In genomic region chr7:111499027-111499426, GRCh38 we compare ENCODE assay signal across 13 cellular contexts.
A peak's percentile ranks its signal among the peaks of the same experiment; 100 is the strongest.
DNase-seq lines count a peak whose midpoint lies in the region; ATAC-seq and TF ChIP-seq lines count a peak whose summit lies in the region.
"Had no signal": no experiment of that assay in that cellular context is flagged by ENCODE, and none has a peak within 500 bp of the region (broad histone marks: within the 10 kb centered on the region; RNA-seq: fewer than 3 reads in every experiment).

No MANE protein-coding gene starts in this region.

- peak; percentile 92 for ATAC-seq in Panc1
- ATAC-seq in stimulated activated effector memory CD8-positive, alpha-beta T cell treated with anti-CD3 and anti-CD28 coated beads, Interleukin-12 subunit alpha, Interleukin-12 subunit beta, amount 100 ng/mL, for 72 hours: peak; percentile 81
- ATAC-seq: pancreas had no signal

- H3K27me3 Mint-ChIP-seq in activated naive CD4-positive, alpha-beta T cell treated with anti-CD3 and anti-CD28 coated beads, Interleukin-2, amount 10 ng/mL, durations not matched to agents 7 days and 5 days: no peaks in the 10 kb centered on the region
- H3K27me3 Mint-ChIP-seq: activated naive CD8-positive, alpha-beta T cell treated with anti-CD3 and anti-CD28 coated beads, Interleukin-2, amount 10 ng/mL, durations not matched to agents 7 days and 5 days had no signal

- CTCF ChIA-PET in activated naive CD4-positive, alpha-beta T cell treated with anti-CD3 and anti-CD28 coated beads, Interleukin-2, amount 10 ng/mL, durations not matched to agents 7 days and 5 days (lab: Charles Lee): no interaction called here
- CTCF ChIA-PET in Panc1 (lab: Charles Lee): no interaction called here

- BruUV-seq in Panc1 (replicated peaks; lab: Mats Ljungman, UMichigan): no TSS peak

- 49 to 61% (median 50%) methylated on average over 3 of the region's 3 CpGs for WGBS in ovary, 3 donors

- H3K36me3 Mint-ChIP-seq in activated naive CD4-positive, alpha-beta T cell treated with anti-CD3 and anti-CD28 coated beads, Interleukin-2, amount 10 ng/mL, durations not matched to agents 7 days and 5 days: no peaks in the 10 kb centered on the region
- H3K36me3 Mint-ChIP-seq in stimulated activated effector memory CD8-positive, alpha-beta T cell treated with anti-CD3 and anti-CD28 coated beads, Interleukin-12 subunit alpha, Interleukin-12 subunit beta, amount 100 ng/mL, for 72 hours: no peaks in the 10 kb centered on the region

- POLR2A ChIA-PET in Panc1 (lab: Charles Lee): interaction anchor here (0.7 kb wide), 1 partner anchor 256 kb away, joined by 7 read pairs; no protein-coding TSS in a partner anchor

- peak; percentile 12 for DNase-seq in activated naive CD4-positive, alpha-beta T cell treated with anti-CD3 and anti-CD28 coated beads, Interleukin-2, amount 50 U/mL, for 16 hours
- no peak for DNase-seq in activated naive CD4-positive, alpha-beta T cell treated with anti-CD3 and anti-CD28 coated beads, Interleukin-2, amount 10 ng/mL, durations not matched to agents 7 days and 5 days
- DNase-seq in Panc1 (ENCODE audit: low read depth, low spot score) (peak; percentile 80), fibroblast of gingiva (ENCODE audit: low read depth) (peak; percentile 1), ovary (no peak), posterior vena cava (ENCODE audit: low spot score) (no peak), T-helper 9 cell (no peak)
- no peak for DNase-seq in stimulated activated effector memory CD8-positive, alpha-beta T cell treated with anti-CD3 and anti-CD28 coated beads, Interleukin-12 subunit alpha, Interleukin-12 subunit beta, amount 100 ng/mL, for 72 hours (ENCODE audit: low spot score in 2 of 2)
- DNase-seq: activated naive CD8-positive, alpha-beta T cell treated with anti-CD3 and anti-CD28 coated beads, Interleukin-2, amount 10 ng/mL, durations not matched to agents 7 days and 5 days; NCI-H1694 treated with DMSO at 0.1 percent for 48 hours; pancreas had no signal

- H3K9me3 ChIP-seq in Panc1 (ENCODE audit: control insufficient read depth, insufficient read depth, low read depth, low read length) (no peaks in the 10 kb centered on the region), ovary (no peaks in the 10 kb centered on the region)
- H3K9me3 ChIP-seq: pancreas had no signal

- H3K27me3 ChIP-seq in Panc1 (ENCODE audit: control insufficient read depth, insufficient read depth, low read length) (no peaks in the 10 kb centered on the region), ovary (no peaks in the 10 kb centered on the region)
- H3K27me3 ChIP-seq: BLaER1, pancreas, tibial nerve had no signal

- H3K36me3 ChIP-seq in Panc1 (ENCODE audit: control insufficient read depth, insufficient read depth, low read length) (no peaks in the 10 kb centered on the region), ovary (no peaks in the 10 kb centered on the region)
- H3K36me3 ChIP-seq: BLaER1, pancreas had no signal

- no peaks in the 10 kb centered on the region for H3K4me1 ChIP-seq in Panc1 (ENCODE audit: control insufficient read depth, insufficient read depth, low read length)
- H3K4me1 ChIP-seq in ovary (ENCODE audit: insufficient read depth): no peaks in the 10 kb centered on the region
- H3K4me1 ChIP-seq: BLaER1, pancreas, tibial nerve had no signal

- H3K9me3 Mint-ChIP-seq in activated naive CD4-positive, alpha-beta T cell treated with anti-CD3 and anti-CD28 coated beads, Interleukin-2, amount 10 ng/mL, durations not matched to agents 7 days and 5 days: peaks cover 3% of the 10 kb centered on the region
- H3K9me3 Mint-ChIP-seq in stimulated activated effector memory CD8-positive, alpha-beta T cell treated with anti-CD3 and anti-CD28 coated beads, Interleukin-12 subunit alpha, Interleukin-12 subunit beta, amount 100 ng/mL, for 72 hours: no peaks in the 10 kb centered on the region

- intact Hi-C loops in Panc1 (cut with micrococcal nuclease; ENCODE audit: unreplicated experiment): no loop called here
- intact Hi-C loops in ovary (cut with DNase I): no loop called here
- intact Hi-C loops in posterior vena cava (cut with DNase I): no loop called here

- no peak overlapping the region for H3K4me3 ChIP-seq in Panc1 (ENCODE audit: low read depth in 2 of 2, low read length in 2 of 2)
- no peak overlapping the region for H3K4me3 ChIP-seq in ovary
- H3K4me3 ChIP-seq: BLaER1, pancreas, tibial nerve had no signal

- H3K4me3 Mint-ChIP-seq in activated naive CD4-positive, alpha-beta T cell treated with anti-CD3 and anti-CD28 coated beads, Interleukin-2, amount 10 ng/mL, durations not matched to agents 7 days and 5 days: no peak overlapping the region
- no peak overlapping the region for H3K4me3 Mint-ChIP-seq in stimulated activated effector memory CD8-positive, alpha-beta T cell treated with anti-CD3 and anti-CD28 coated beads, Interleukin-12 subunit alpha, Interleukin-12 subunit beta, amount 100 ng/mL, for 72 hours
- H3K4me3 Mint-ChIP-seq: activated naive CD8-positive, alpha-beta T cell treated with anti-CD3 and anti-CD28 coated beads, Interleukin-2, amount 10 ng/mL, durations not matched to agents 7 days and 5 days had no signal

- no peaks in the 10 kb centered on the region for H3K4me1 Mint-ChIP-seq in activated naive CD4-positive, alpha-beta T cell treated with anti-CD3 and anti-CD28 coated beads, Interleukin-2, amount 10 ng/mL, durations not matched to agents 7 days and 5 days
- peaks cover 5% of the 10 kb centered on the region for H3K4me1 Mint-ChIP-seq in stimulated activated effector memory CD8-positive, alpha-beta T cell treated with anti-CD3 and anti-CD28 coated beads, Interleukin-12 subunit alpha, Interleukin-12 subunit beta, amount 100 ng/mL, for 72 hours
- H3K4me1 Mint-ChIP-seq: activated naive CD8-positive, alpha-beta T cell treated with anti-CD3 and anti-CD28 coated beads, Interleukin-2, amount 10 ng/mL, durations not matched to agents 7 days and 5 days had no signal

- no peak overlapping the region for H3K27ac ChIP-seq in Panc1 (ENCODE audit: low read length)
- H3K27ac ChIP-seq in ovary: no peak overlapping the region
- H3K27ac ChIP-seq: BLaER1, pancreas, tibial nerve had no signal

- H3K27ac Mint-ChIP-seq in activated naive CD4-positive, alpha-beta T cell treated with anti-CD3 and anti-CD28 coated beads, Interleukin-2, amount 10 ng/mL, durations not matched to agents 7 days and 5 days: no peak overlapping the region
- H3K27ac Mint-ChIP-seq in stimulated activated effector memory CD8-positive, alpha-beta T cell treated with anti-CD3 and anti-CD28 coated beads, Interleukin-12 subunit alpha, Interleukin-12 subunit beta, amount 100 ng/mL, for 72 hours: no peak overlapping the region
- H3K27ac Mint-ChIP-seq: activated naive CD8-positive, alpha-beta T cell treated with anti-CD3 and anti-CD28 coated beads, Interleukin-2, amount 10 ng/mL, durations not matched to agents 7 days and 5 days had no signal

- TF ChIP-seq EP300 in ovary (IDR thresholded peaks at IDR 0.05): no peak

- TF ChIP-seq CTCF in Panc1 (IDR thresholded peaks at IDR 0.05): no peak
- TF ChIP-seq CTCF in ovary (IDR thresholded peaks at IDR 0.05): no peak

- no peak for TF ChIP-seq POLR2A in ovary (IDR thresholded peaks at IDR 0.05)

- in situ Hi-C loops in Panc1 (cut with HindIII; ENCODE audit: low pct_unique_long_range_greater_than_20kb, low sequenced_read_pairs): no loop called here

Comparison
In these comparisons a context has a peak if more than half of its experiments do, and no peak if none do; other contexts are left out.
1. DNase-seq: peak in activated naive CD4-positive, alpha-beta T cell treated with anti-CD3 and anti-CD28 coated beads, Interleukin-2, amount 50 U/mL, for 16 hours (single experiment), Panc1 (single experiment) and fibroblast of gingiva (single experiment); none in activated naive CD4-positive, alpha-beta T cell treated with anti-CD3 and anti-CD28 coated beads, Interleukin-2, amount 10 ng/mL, durations not matched to agents 7 days and 5 days (single experiment), stimulated activated effector memory CD8-positive, alpha-beta T cell treated with anti-CD3 and anti-CD28 coated beads, Interleukin-12 subunit alpha, Interleukin-12 subunit beta, amount 100 ng/mL, for 72 hours (0 of 2), ovary (0 of 5), posterior vena cava (single experiment) and T-helper 9 cell (single experiment).